Comparison of ENCODE assay signal across 1 cellular context in the genomic region with DNA sequence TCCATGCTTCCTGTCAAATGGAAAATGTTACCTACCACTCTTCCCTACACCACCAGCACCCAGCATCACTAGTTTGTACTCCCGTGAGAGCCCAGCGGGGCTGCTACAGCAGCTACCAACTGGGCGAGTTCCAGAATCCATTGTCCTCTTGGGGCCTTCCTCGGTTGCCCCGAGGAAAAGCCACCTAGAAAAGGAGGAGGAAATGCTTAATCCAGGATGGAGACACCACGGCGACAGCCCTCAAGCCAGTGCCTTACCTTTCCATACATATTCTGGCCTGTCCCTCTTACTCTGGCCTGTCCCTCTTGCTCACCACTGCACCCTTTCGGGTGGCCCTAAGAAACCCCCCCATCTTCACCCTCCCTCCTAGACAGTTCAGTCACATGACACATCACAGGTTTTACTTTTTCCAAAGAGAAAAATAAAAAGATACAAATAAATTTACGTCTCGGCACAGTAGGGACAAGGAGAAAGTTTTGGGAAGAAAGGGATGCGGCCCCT.
TF ChIP-seq lines count a peak whose summit lies in the region.

No MANE protein-coding gene starts in this region.

TF ChIP-seq in HCT116, 20 proteins besides CTCF, POLR2A, EP300 and RAD21 (continued from another document):
- TF ChIP-seq, protein P1, sequence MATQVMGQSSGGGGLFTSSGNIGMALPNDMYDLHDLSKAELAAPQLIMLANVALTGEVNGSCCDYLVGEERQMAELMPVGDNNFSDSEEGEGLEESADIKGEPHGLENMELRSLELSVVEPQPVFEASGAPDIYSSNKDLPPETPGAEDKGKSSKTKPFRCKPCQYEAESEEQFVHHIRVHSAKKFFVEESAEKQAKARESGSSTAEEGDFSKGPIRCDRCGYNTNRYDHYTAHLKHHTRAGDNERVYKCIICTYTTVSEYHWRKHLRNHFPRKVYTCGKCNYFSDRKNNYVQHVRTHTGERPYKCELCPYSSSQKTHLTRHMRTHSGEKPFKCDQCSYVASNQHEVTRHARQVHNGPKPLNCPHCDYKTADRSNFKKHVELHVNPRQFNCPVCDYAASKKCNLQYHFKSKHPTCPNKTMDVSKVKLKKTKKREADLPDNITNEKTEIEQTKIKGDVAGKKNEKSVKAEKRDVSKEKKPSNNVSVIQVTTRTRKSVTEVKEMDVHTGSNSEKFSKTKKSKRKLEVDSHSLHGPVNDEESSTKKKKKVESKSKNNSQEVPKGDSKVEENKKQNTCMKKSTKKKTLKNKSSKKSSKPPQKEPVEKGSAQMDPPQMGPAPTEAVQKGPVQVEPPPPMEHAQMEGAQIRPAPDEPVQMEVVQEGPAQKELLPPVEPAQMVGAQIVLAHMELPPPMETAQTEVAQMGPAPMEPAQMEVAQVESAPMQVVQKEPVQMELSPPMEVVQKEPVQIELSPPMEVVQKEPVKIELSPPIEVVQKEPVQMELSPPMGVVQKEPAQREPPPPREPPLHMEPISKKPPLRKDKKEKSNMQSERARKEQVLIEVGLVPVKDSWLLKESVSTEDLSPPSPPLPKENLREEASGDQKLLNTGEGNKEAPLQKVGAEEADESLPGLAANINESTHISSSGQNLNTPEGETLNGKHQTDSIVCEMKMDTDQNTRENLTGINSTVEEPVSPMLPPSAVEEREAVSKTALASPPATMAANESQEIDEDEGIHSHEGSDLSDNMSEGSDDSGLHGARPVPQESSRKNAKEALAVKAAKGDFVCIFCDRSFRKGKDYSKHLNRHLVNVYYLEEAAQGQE (IDR thresholded peaks at IDR 0.05; ENCODE audit: low read depth), result no peak
- no peak for TF ChIP-seq CBX3 (IDR thresholded peaks at IDR 0.05; ENCODE audit: low read depth)
- TF ChIP-seq JUND (IDR thresholded peaks at IDR 0.05), result no peak
